ENCODE assay signal across 36 cellular contexts in the genomic region with DNA sequence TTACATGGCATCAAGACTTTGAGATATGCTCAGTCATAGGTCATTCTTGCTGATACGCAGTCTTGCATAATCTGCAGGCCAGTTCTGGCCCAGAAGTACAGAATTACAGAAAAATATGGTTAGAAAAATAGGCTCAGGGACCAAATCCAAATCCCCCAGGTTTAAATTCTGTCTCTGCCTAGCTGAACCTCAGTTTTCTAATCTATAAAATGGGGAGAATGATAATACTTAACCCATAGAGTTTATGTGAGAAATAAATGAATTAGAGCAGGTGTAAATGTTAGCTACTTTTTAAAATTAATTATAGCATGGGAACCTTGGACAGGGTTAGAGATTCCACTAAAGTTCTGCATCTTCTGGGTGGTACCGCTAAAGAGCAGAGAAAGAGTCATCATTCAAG. TPM values are rescaled to one million over a fixed set of nuclear protein-coding genes. Genes with fewer than 3 reads are reported as not detected.
"Had no signal": no experiment of that assay in that cellular context is flagged by ENCODE, and none has a peak within 500 bp of the region (broad histone marks: within the 10 kb centered on the region; RNA-seq: fewer than 3 reads in every experiment).

No MANE protein-coding gene starts in this region.

- H3K4me3 ChIP-seq: MG63 had no signal

- H3K27me3 ChIP-seq: MG63 had no signal

- DNase-seq: Karpas-422, Kasumi-1, MG63, MM.1S, MV-4-11, NCI-H1048, NCI-H1092, NCI-H1092 treated with DMSO at 0.1 percent for 48 hours, NCI-H1105, NCI-H1105 treated with DMSO at 0.1 percent for 48 hours, NCI-H1417, NCI-H1417 treated with DMSO at 0.1 percent for 48 hours, NCI-H1436, NCI-H1436 treated with DMSO at 0.1 percent for 48 hours, NCI-H146, NCI-H1694, NCI-H1694 treated with DMSO at 0.1 percent for 48 hours, NCI-H187, NCI-H187 treated with DMSO at 0.1 percent for 48 hours, NCI-H1930, NCI-H2029, NCI-H2029 treated with DMSO at 0.1 percent for 48 hours, NCI-H2081, NCI-H2081 treated with DMSO at 0.1 percent for 48 hours, NCI-H2107, NCI-H2171, NCI-H2171 treated with DMSO at 0.1 percent for 48 hours, NCI-H2227 treated with DMSO at 0.1 percent for 48 hours, NCI-H226, NCI-H345, NCI-H446 treated with DMSO at 0.1 percent for 48 hours, NCI-H510A, NCI-H510A treated with DMSO at 0.1 percent for 48 hours had no signal

- H3K36me3 ChIP-seq: MG63 had no signal

RNA-seq across cellular contexts. Expression of gene FAM181B, which starts 52.3 kb away (rescaled TPM):
- total RNA-seq: LHCN-M2, MCF 10A, NCI-H460 had no signal
